Comparison of ENCODE assay signal across 15 cellular contexts in genomic region chr1:162550925-162551324, GRCh38. TPM values are rescaled to one million over a fixed set of nuclear protein-coding genes. Genes with fewer than 3 reads are reported as not detected.
DNase-seq lines count a peak whose midpoint lies in the region; ATAC-seq, FAIRE-seq and TF ChIP-seq lines count a peak whose summit lies in the region.
"Had no signal": no experiment of that assay in that cellular context is flagged by ENCODE, and none has a peak within 500 bp of the region (broad histone marks: within the 10 kb centered on the region; RNA-seq: fewer than 3 reads in every experiment).

No MANE protein-coding gene starts in this region.

- H3K4me2 ChIP-seq in HepG2 (ENCODE audit: low read depth, low read length): no peak overlapping the region

- H3K79me2 ChIP-seq in HepG2 (ENCODE audit: insufficient read depth, low read length): no peaks in the 10 kb centered on the region

- CTCF ChIA-PET in HepG2 (lab: Yijun Ruan, JAX; ENCODE audit: low intra/inter-chr PET ratio, low total read pairs): no interaction called here

- H4K20me1 ChIP-seq in HepG2 (ENCODE audit: insufficient read depth, low read length): no peaks in the 10 kb centered on the region

- H2AFZ ChIP-seq in HepG2 (ENCODE audit: low read length): no peak overlapping the region

- no peak for FAIRE-seq in HepG2 (lab: Jason Lieb, UNC)

- TF ChIP-seq POLR2A in HepG2 (IDR thresholded peaks at IDR 0.05; ENCODE audit: insufficient read depth in 1 of 2, low read depth in 2 of 2, low read length in 2 of 2) (no peak), right lobe of liver (IDR thresholded peaks at IDR 0.05) (no peak), esophagus muscularis mucosa (IDR thresholded peaks at IDR 0.05; ENCODE audit: low read depth) (no peak)

- POLR2A ChIA-PET in HepG2 (lab: Yijun Ruan, JAX): no interaction called here

- H3K36me3 ChIP-seq in HepG2 (replicated peaks in 1 of 2; ENCODE audit: control insufficient read depth in 1 of 2, insufficient read depth in 2 of 2, low read length in 2 of 2) (no peaks in the 10 kb centered on the region), right lobe of liver (no peaks in the 10 kb centered on the region), esophagus muscularis mucosa (no peaks in the 10 kb centered on the region)
- H3K36me3 ChIP-seq: HAP-1, SJCRH30 had no signal

- H3K9ac ChIP-seq in HepG2 (ENCODE audit: insufficient read depth, low read depth, low read length): no peak overlapping the region

- TF ChIP-seq EP300 in HepG2 (IDR thresholded peaks at IDR 0.05; ENCODE audit: low read depth in 2 of 2, low read length in 2 of 2) (no peak), HepG2 (CRISPR knock-in tag; IDR thresholded peaks at IDR 0.05; ENCODE audit: borderline replicate concordance) (no peak), esophagus muscularis mucosa (IDR thresholded peaks at IDR 0.05) (no peak)

- H3K4me1 ChIP-seq in HepG2 (ENCODE audit: insufficient read depth, low read length): no peaks in the 10 kb centered on the region
- peaks cover 0 to 13% (median 5%) of the 10 kb centered on the region in 4 donors for H3K4me1 ChIP-seq in right lobe of liver
- peaks cover 0 to 41% (median 25%) of the 10 kb centered on the region in 4 donors for H3K4me1 ChIP-seq in esophagus muscularis mucosa
- H3K4me1 ChIP-seq: HAP-1, SJCRH30 had no signal

- ATAC-seq in HepG2 (no peak), right lobe of liver (no peak)

- DNase-seq in HepG2 (ENCODE audit: low spot score): no peak
- DNase-seq in right lobe of liver: no peak
- DNase-seq in NCI-H2171 treated with DMSO at 0.1 percent for 48 hours (lab: John Stamatoyannopoulos, UW): peak; percentile 69
- no peak for DNase-seq in esophagus muscularis mucosa (ENCODE audit: extremely low spot score)
- DNase-seq in DMS153 treated with DMSO at 0.1 percent for 48 hours (lab: John Stamatoyannopoulos, UW; ENCODE audit: unreplicated experiment): no peak
- no peak for DNase-seq in NOMO-1 treated with DMSO at 0.1 percent for 48 hours (lab: John Stamatoyannopoulos, UW; ENCODE audit: unreplicated experiment)
- DNase-seq in posterior cingulate gyrus: no peak
- DNase-seq: C1 segment of cervical spinal cord, GDM1, NCI-H1417 treated with DMSO at 0.1 percent for 48 hours, NCI-H1930, NCI-H510A, NCI-H748 treated with DMSO at 0.1 percent for 48 hours, SJCRH30 had no signal

- H3K27me3 ChIP-seq in HepG2 (ENCODE audit: control insufficient read depth in 1 of 2, insufficient read depth in 2 of 2, low read length in 2 of 2) (no peaks in the 10 kb centered on the region), right lobe of liver (no peaks in the 10 kb centered on the region), esophagus muscularis mucosa (no peaks in the 10 kb centered on the region)
- H3K27me3 ChIP-seq: SJCRH30 had no signal

- no peak overlapping the region for H3K27ac ChIP-seq in HepG2 (ENCODE audit: extremely low read length, insufficient read depth, low read length)
- H3K27ac ChIP-seq in right lobe of liver: no peak overlapping the region
- H3K27ac ChIP-seq in esophagus muscularis mucosa (replicated peaks in 1 of 4): peak overlapping the region in 3 of 4 donors; percentile 72 to 86 (median 72)
- H3K27ac ChIP-seq: SJCRH30 had no signal

- TF ChIP-seq CTCF in HepG2 (CRISPR knock-in tag; IDR thresholded peaks at IDR 0.05) (no peak), right lobe of liver (IDR thresholded peaks at IDR 0.05) (no peak), esophagus muscularis mucosa (IDR thresholded peaks at IDR 0.05) (no peak)

- intact Hi-C loops in HepG2 (cut with micrococcal nuclease; ENCODE audit: unreplicated experiment) (no loop called here), right lobe of liver (cut with DNase I) (no loop called here), esophagus muscularis mucosa (cut with DNase I) (no loop called here), posterior cingulate gyrus (cut with DNase I) (no loop called here)

- in situ Hi-C loops in HepG2 (cut with HindIII; ENCODE audit: extremely low pct_ligation_motif_present, low pct_unique_long_range_greater_than_20kb): no loop called here

- no peak overlapping the region for H3K4me3 ChIP-seq in HepG2 (replicated peaks in 1 of 3; ENCODE audit: insufficient read depth in 1 of 3, low read depth in 2 of 3, low read length in 3 of 3)
- H3K4me3 ChIP-seq in right lobe of liver: no peak overlapping the region
- no peak overlapping the region for H3K4me3 ChIP-seq in esophagus muscularis mucosa
- H3K4me3 ChIP-seq: HAP-1, SJCRH30 had no signal

- no TSS peak for BruUV-seq in HepG2 (replicated peaks; lab: Mats Ljungman, UMichigan)

- WGBS in HepG2 (ENCODE audit: low lambda C conversion rate): 29% methylated on average over 1 of the region's 1 CpG
- 50% methylated on average over 1 of the region's 1 CpG for WGBS in right lobe of liver (ENCODE audit: insufficient coverage, low coverage, low lambda C conversion rate, missing lambda C conversion rate)
- WGBS in esophagus muscularis mucosa: 100% methylated on average over 1 of the region's 1 CpG

- TF ChIP-seq RAD21 in HepG2 (CRISPR knock-in tag; IDR thresholded peaks at IDR 0.05): no peak

- H3K9me3 ChIP-seq in HepG2 (ENCODE audit: low read length): no peaks in the 10 kb centered on the region
- H3K9me3 ChIP-seq in right lobe of liver: no peaks in the 10 kb centered on the region
- no peaks in the 10 kb centered on the region for H3K9me3 ChIP-seq in esophagus muscularis mucosa
- H3K9me3 ChIP-seq: HAP-1, SJCRH30 had no signal

TF ChIP-seq in HepG2, 621 proteins besides CTCF, POLR2A, EP300 and RAD21:
- no peak for TF ChIP-seq BCL3 (CRISPR knock-in tag; IDR thresholded peaks at IDR 0.05)
- peak; percentile 59; the same call in 1 of the 2 replicates for TF ChIP-seq ZNF644 (CRISPR knock-in tag; IDR thresholded peaks at IDR 0.05; ENCODE audit: low read depth)
TF ChIP-seq in HepG2: peak in this region for 1.

RNA-seq across cellular contexts. Expression of gene UAP1, which starts 10.6 kb away (rescaled TPM):
- total RNA-seq in HepG2 (2016; rRNA removed; fragmentation: Illumina TruSeq; extraction: Trizol) (117 and 162 TPM in 2 replicates), right lobe of liver (100 to 1,000 TPM in 1 of 6 experiments, 10 to 100 TPM in 5; 41.9 to 108 (median 51.1) TPM), esophagus muscularis mucosa (100 to 1,000 TPM in 1 of 4 donors, 10 to 100 TPM in 3; 51.5 to 246 (median 61.8) TPM)
- 62.4 and 68.0 TPM in 2 replicates for total RNA-seq in HepG2 (2016; cell fraction: cytosol; rRNA removed; fragmentation: Illumina TruSeq; extraction: Trizol; ENCODE audit: low read depth)
- total RNA-seq in HepG2 (2016; cell fraction: insoluble cytoplasmic fraction; rRNA removed; fragmentation: Illumina TruSeq; extraction: Trizol): 109 and 140 TPM in 2 replicates
- total RNA-seq in HepG2 (2016; cell fraction: membrane; rRNA removed; fragmentation: Illumina TruSeq; extraction: Trizol): 135 and 144 TPM in 2 replicates
- total RNA-seq in HepG2 (2016; cell fraction: nucleus; rRNA removed; fragmentation: Illumina TruSeq; extraction: Trizol): 66.8 and 67.6 TPM in 2 replicates
- 37.9 and 48.4 TPM in 2 replicates for polyA plus RNA-seq in HepG2 (2011; rRNA removed)
- polyA plus RNA-seq in HepG2 (2011; cell fraction: cytosol; rRNA removed): 20.2 and 33.8 TPM in 2 replicates
- polyA plus RNA-seq in HepG2 (2011; cell fraction: nucleus; rRNA removed): 18.1 and 22.9 TPM in 2 replicates
- polyA plus RNA-seq in HepG2 (2012): 51.4 and 61.8 TPM in 2 replicates
- 57.2 and 59.6 TPM in 2 replicates for polyA plus RNA-seq in HepG2 (2016; cell fraction: cytosol; fragmentation: Illumina TruSeq; extraction: Trizol; ENCODE audit: low read depth)
- 107 and 111 TPM in 2 replicates for polyA plus RNA-seq in HepG2 (2016; cell fraction: insoluble cytoplasmic fraction; fragmentation: Illumina TruSeq; extraction: Trizol; ENCODE audit: low read depth)
- 89.8 and 91.7 TPM in 2 replicates for polyA plus RNA-seq in HepG2 (2016; cell fraction: membrane; fragmentation: Illumina TruSeq; extraction: Trizol; ENCODE audit: low read depth)
- 62.8 and 91.5 TPM in 2 replicates for polyA plus RNA-seq in HepG2 (2016; cell fraction: nucleus; fragmentation: Illumina TruSeq; extraction: Trizol; ENCODE audit: insufficient read depth, low read depth)
- polyA minus RNA-seq in HepG2 (2011; rRNA and poly(A)+ RNA removed; ENCODE audit: low replicate concordance): 19.0 and 32.6 TPM in 2 replicates
- polyA minus RNA-seq in HepG2 (2011; cell fraction: cytosol; rRNA and poly(A)+ RNA removed): 27.3 and 28.9 TPM in 2 replicates
- polyA minus RNA-seq in HepG2 (2011; cell fraction: nucleus; rRNA and poly(A)+ RNA removed): 69.6 and 72.4 TPM in 2 replicates

RNA-seq across cellular contexts. Expression of gene UHMK1, which starts 53.3 kb away (rescaled TPM):
- total RNA-seq in HepG2 (2016; rRNA removed; fragmentation: Illumina TruSeq; extraction: Trizol): 20.0 and 27.9 TPM in 2 replicates
- total RNA-seq in HepG2 (2016; cell fraction: cytosol; rRNA removed; fragmentation: Illumina TruSeq; extraction: Trizol; ENCODE audit: low read depth): 3.5 and 4.0 TPM in 2 replicates
- total RNA-seq in HepG2 (2016; cell fraction: insoluble cytoplasmic fraction; rRNA removed; fragmentation: Illumina TruSeq; extraction: Trizol): 20.4 and 26.7 TPM in 2 replicates
- total RNA-seq in HepG2 (2016; cell fraction: membrane; rRNA removed; fragmentation: Illumina TruSeq; extraction: Trizol): 17.2 and 20.4 TPM in 2 replicates
- 23.7 and 26.0 TPM in 2 replicates for total RNA-seq in HepG2 (2016; cell fraction: nucleus; rRNA removed; fragmentation: Illumina TruSeq; extraction: Trizol)
- polyA plus RNA-seq in HepG2 (2011; rRNA removed): 10.4 and 12.9 TPM in 2 replicates
- polyA plus RNA-seq in HepG2 (2011; cell fraction: cytosol; rRNA removed): 3.4 and 6.0 TPM in 2 replicates
- polyA plus RNA-seq in HepG2 (2011; cell fraction: nucleus; rRNA removed): 7.7 and 10.2 TPM in 2 replicates
- 11.3 and 12.7 TPM in 2 replicates for polyA plus RNA-seq in HepG2 (2012)
- 1.5 TPM in 2 replicates for polyA plus RNA-seq in HepG2 (2016; cell fraction: cytosol; fragmentation: Illumina TruSeq; extraction: Trizol; ENCODE audit: low read depth)
- 18.7 and 19.2 TPM in 2 replicates for polyA plus RNA-seq in HepG2 (2016; cell fraction: insoluble cytoplasmic fraction; fragmentation: Illumina TruSeq; extraction: Trizol; ENCODE audit: low read depth)
- 6.1 and 6.5 TPM in 2 replicates for polyA plus RNA-seq in HepG2 (2016; cell fraction: membrane; fragmentation: Illumina TruSeq; extraction: Trizol; ENCODE audit: low read depth)
- 21.4 and 22.7 TPM in 2 replicates for polyA plus RNA-seq in HepG2 (2016; cell fraction: nucleus; fragmentation: Illumina TruSeq; extraction: Trizol; ENCODE audit: insufficient read depth, low read depth)
- polyA minus RNA-seq in HepG2 (2011; rRNA and poly(A)+ RNA removed; ENCODE audit: low replicate concordance): 18.6 and 61.3 TPM in 2 replicates
- polyA minus RNA-seq in HepG2 (2011; cell fraction: cytosol; rRNA and poly(A)+ RNA removed): 13.9 and 17.8 TPM in 2 replicates
- 37.1 and 40.5 TPM in 2 replicates for polyA minus RNA-seq in HepG2 (2011; cell fraction: nucleus; rRNA and poly(A)+ RNA removed)
- 10 to 100 TPM; 28.8 to 51.6 (median 38.4) TPM for total RNA-seq in right lobe of liver
- 10 to 100 TPM; 25.3 to 34.4 (median 30.6) TPM for total RNA-seq in esophagus muscularis mucosa

Comparison
In these comparisons a context has a peak if more than half of its experiments do, and no peak if none do; other contexts are left out.
1. H3K27ac ChIP-seq: peak in esophagus muscularis mucosa (3 of 4); none in HepG2 (single experiment) and right lobe of liver (0 of 3).